13 cellular contexts compared by ENCODE assay signal in genomic region chr3:118505784-118506183, GRCh38.
DNase-seq lines count a peak whose midpoint lies in the region; ATAC-seq and TF ChIP-seq lines count a peak whose summit lies in the region.
"Had no signal": no experiment of that assay in that cellular context is flagged by ENCODE, and none has a peak within 500 bp of the region (broad histone marks: within the 10 kb centered on the region; RNA-seq: fewer than 3 reads in every experiment).

No MANE protein-coding gene starts in this region.

- ATAC-seq in RWPE2 (ENCODE audit: low read depth), result peak; percentile 83
- no peak for ATAC-seq in foreskin keratinocyte
- no peak for ATAC-seq in HG03135 (IDR thresholded peaks at IDR 0.05; ENCODE audit: unreplicated experiment)
- ATAC-seq: A549 had no signal

- H3K27ac ChIP-seq in RWPE2 (ENCODE audit: poor library complexity, severe bottlenecking) (peak overlapping the region; percentile 15), foreskin keratinocyte (peak overlapping the region; percentile 38)
- H3K27ac ChIP-seq: A549 had no signal

- H3K27me3 ChIP-seq in RWPE2 (ENCODE audit: insufficient read depth, poor library complexity, severe bottlenecking), result no peaks in the 10 kb centered on the region
- H3K27me3 ChIP-seq in foreskin keratinocyte, result no peaks in the 10 kb centered on the region

- H3K9me3 ChIP-seq in RWPE2 (ENCODE audit: severe bottlenecking), result no peaks in the 10 kb centered on the region
- H3K9me3 ChIP-seq: A549, Caco-2, HAP-1 had no signal

- H3K4me1 ChIP-seq in RWPE2 (ENCODE audit: insufficient read depth, poor library complexity, severe bottlenecking) (peaks cover 20% of the 10 kb centered on the region), foreskin keratinocyte (peaks cover 7% of the 10 kb centered on the region)
- H3K4me1 ChIP-seq: A549 had no signal

- DNase-seq in A172 (ENCODE audit: low spot score) (peak; percentile 22), EL (peak; percentile 8), RWPE2 (ENCODE audit: low spot score) (no peak), foreskin keratinocyte (peak in 1 of 2 donors; percentile 32), middle frontal gyrus (ENCODE audit: extremely low spot score, low spot score) (no peak), NAMALWA (ENCODE audit: low spot score) (no peak)
- DNase-seq: Caco-2; CD8-positive, alpha-beta memory T cell; DND-41; GF-D8 had no signal

- no peak for TF ChIP-seq CTCF in RWPE2 (IDR thresholded peaks at IDR 0.05; ENCODE audit: poor library complexity, severe bottlenecking)
- no peak for TF ChIP-seq CTCF in foreskin keratinocyte (conservative IDR thresholded peaks at IDR 0.05)

- H3K4me3 ChIP-seq in RWPE2 (ENCODE audit: severe bottlenecking), result no peak overlapping the region
- H3K4me3 ChIP-seq: A549, HAP-1 had no signal

- no peaks in the 10 kb centered on the region for H3K36me3 ChIP-seq in RWPE2 (ENCODE audit: low read depth)
- H3K36me3 ChIP-seq: HAP-1 had no signal

Comparison
In these comparisons a context has a peak if more than half of its experiments do, and no peak if none do; other contexts are left out.
1. DNase-seq: peak in A172 (single experiment) and EL (single experiment); none in RWPE2 (single experiment), middle frontal gyrus (single experiment) and NAMALWA (single experiment).